Comparison of ENCODE assay signal across 13 cellular contexts in genomic region chr12:39846971-39847661, GRCh38.
A peak's percentile ranks its signal among the peaks of the same experiment; 100 is the strongest.
DNase-seq lines count a peak whose midpoint lies in the region; ATAC-seq lines count a peak whose summit lies in the region.
"Had no signal": no experiment of that assay in that cellular context is flagged by ENCODE, and none has a peak within 500 bp of the region (broad histone marks: within the 10 kb centered on the region; RNA-seq: fewer than 3 reads in every experiment).

No MANE protein-coding gene starts in this region.

- peak; percentile 5 for DNase-seq in AG08396 (ENCODE audit: low spot score)
- peak; percentile 50 for DNase-seq in HT1080 (ENCODE audit: low read depth)
- peak; percentile 0 for DNase-seq in fibroblast of the conjunctiva (ENCODE audit: low read depth)
- no peak for DNase-seq in OCI-M1 (lab: John Stamatoyannopoulos, UW)
- DNase-seq in NCI-H2107 treated with DMSO at 0.1 percent for 48 hours (lab: John Stamatoyannopoulos, UW; ENCODE audit: unreplicated experiment): no peak
- no peak for DNase-seq in DMS153 (lab: John Stamatoyannopoulos, UW)
- DNase-seq in activated naive CD4-positive, alpha-beta T cell treated with Interleukin-2 at 50 U/mL for 16 hours: no peak
- DNase-seq: activated naive CD8-positive, alpha-beta T cell treated with anti-CD3 and anti-CD28 coated beads for 36 hours; GF-D8; NCI-H187 treated with DMSO at 0.1 percent for 48 hours; psoas muscle; T1000 had no signal

- ATAC-seq in GM21390 (IDR thresholded peaks at IDR 0.05; ENCODE audit: unreplicated experiment): peak; percentile 53
- ATAC-seq: psoas muscle had no signal

Comparison
In these comparisons a context has a peak if more than half of its experiments do, and no peak if none do; other contexts are left out.
1. DNase-seq: peak in AG08396 (single experiment), HT1080 (single experiment) and fibroblast of the conjunctiva (single experiment); none in OCI-M1 (single experiment), NCI-H2107 treated with DMSO at 0.1 percent for 48 hours (single experiment), DMS153 (single experiment) and activated naive CD4-positive, alpha-beta T cell treated with Interleukin-2 at 50 U/mL for 16 hours (single experiment).